ENCODE assay signal across 13 cellular contexts in the genomic region with DNA sequence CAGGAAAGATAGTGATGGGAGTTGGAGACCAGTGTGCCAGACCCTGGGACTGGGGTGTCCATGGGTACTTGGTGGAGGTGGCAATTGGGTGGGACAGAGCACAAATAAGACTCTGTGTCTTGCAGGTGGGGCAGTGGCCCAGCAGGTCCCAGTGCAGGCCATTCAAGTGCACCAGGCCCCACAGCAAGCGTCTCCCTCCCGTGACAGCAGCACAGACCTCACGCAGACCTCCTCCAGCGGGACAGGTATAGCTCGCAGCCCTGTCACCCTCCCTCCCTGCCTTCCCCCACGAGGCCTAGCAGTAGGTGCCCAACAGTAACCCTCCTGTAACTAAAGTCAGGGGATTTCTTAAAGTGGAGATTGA. TPM values are rescaled to one million over a fixed set of nuclear protein-coding genes. Genes with fewer than 3 reads are reported as not detected.
DNase-seq lines count a peak whose midpoint lies in the region; ATAC-seq and TF ChIP-seq lines count a peak whose summit lies in the region.
"Had no signal": no experiment of that assay in that cellular context is flagged by ENCODE, and none has a peak within 500 bp of the region (broad histone marks: within the 10 kb centered on the region; RNA-seq: fewer than 3 reads in every experiment).

No MANE protein-coding gene starts in this region.

- H3K4me3 ChIP-seq in stomach smooth muscle (ENCODE audit: low read length in 2 of 2) (no peak overlapping the region), MM.1S (ENCODE audit: low read length) (no peak overlapping the region)
- H3K4me3 ChIP-seq: A549 had no signal

- peaks cover 5% of the 10 kb centered on the region; the same call in 1 of the 2 replicates for H4K20me1 ChIP-seq in MM.1S (ENCODE audit: insufficient read depth, low read length)

- CTCF ChIA-PET in activated CD8-positive, alpha-beta memory T cell treated with anti-CD3 and anti-CD28 coated beads, Interleukin-2, amount 10 ng/mL, durations not matched to agents 7 days and 5 days (lab: Charles Lee): no interaction called here

- no peak overlapping the region for H3K4me3 Mint-ChIP-seq in activated CD8-positive, alpha-beta memory T cell treated with anti-CD3 and anti-CD28 coated beads, Interleukin-2, amount 10 ng/mL, durations not matched to agents 7 days and 5 days
- H3K4me3 Mint-ChIP-seq in activated T-helper 17 cell treated with anti-CD3 and anti-CD28 coated beads, Interleukin-2, amount 50 U/mL, for 72 hours: no peak overlapping the region
- no peak overlapping the region for H3K4me3 Mint-ChIP-seq in memory B cell
- H3K4me3 Mint-ChIP-seq: endodermal cell had no signal

- peaks cover 48% of the 10 kb centered on the region for H3K4me1 Mint-ChIP-seq in activated CD8-positive, alpha-beta memory T cell treated with anti-CD3 and anti-CD28 coated beads, Interleukin-2, amount 10 ng/mL, durations not matched to agents 7 days and 5 days
- H3K4me1 Mint-ChIP-seq in activated T-helper 17 cell treated with anti-CD3 and anti-CD28 coated beads, Interleukin-2, amount 50 U/mL, for 72 hours: peaks cover 28% of the 10 kb centered on the region
- H3K4me1 Mint-ChIP-seq in memory B cell: peaks cover 28% of the 10 kb centered on the region

- peak overlapping the region; percentile 85 for H3K27ac Mint-ChIP-seq in activated CD8-positive, alpha-beta memory T cell treated with anti-CD3 and anti-CD28 coated beads, Interleukin-2, amount 10 ng/mL, durations not matched to agents 7 days and 5 days
- H3K27ac Mint-ChIP-seq in activated T-helper 17 cell treated with anti-CD3 and anti-CD28 coated beads, Interleukin-2, amount 50 U/mL, for 72 hours: peak overlapping the region; percentile 80
- H3K27ac Mint-ChIP-seq in memory B cell: peak overlapping the region; percentile 92
- H3K27ac Mint-ChIP-seq: endodermal cell had no signal

- peaks cover 40% of the 10 kb centered on the region for H3K36me3 Mint-ChIP-seq in activated CD8-positive, alpha-beta memory T cell treated with anti-CD3 and anti-CD28 coated beads, Interleukin-2, amount 10 ng/mL, durations not matched to agents 7 days and 5 days
- peaks cover 70% of the 10 kb centered on the region for H3K36me3 Mint-ChIP-seq in activated T-helper 17 cell treated with anti-CD3 and anti-CD28 coated beads, Interleukin-2, amount 50 U/mL, for 72 hours (ENCODE audit: low read depth)
- H3K36me3 Mint-ChIP-seq in memory B cell: peaks cover 11% of the 10 kb centered on the region

- H3F3A ChIP-seq in MM.1S (ENCODE audit: insufficient read depth, low read length): peaks cover 24% of the 10 kb centered on the region

- no peak for DNase-seq in activated CD8-positive, alpha-beta memory T cell treated with anti-CD3 and anti-CD28 coated beads, Interleukin-2, amount 10 ng/mL, durations not matched to agents 7 days and 5 days
- DNase-seq in activated CD8-positive, alpha-beta memory T cell treated with anti-CD3 and anti-CD28 coated beads, Interleukin-2, amount 50 U/mL, for 48 hours: no peak
- no peak for DNase-seq in memory B cell (ENCODE audit: low spot score in 2 of 2)
- DNase-seq in NOMO-1 treated with DMSO at 0.1 percent for 48 hours (lab: John Stamatoyannopoulos, UW; ENCODE audit: unreplicated experiment): no peak
- DNase-seq in MM.1S: no peak
- no peak for DNase-seq in NCI-H1105 treated with DMSO at 0.1 percent for 48 hours (lab: John Stamatoyannopoulos, UW)
- DNase-seq: activated effector memory CD4-positive, alpha-beta T cell treated with Interleukin-2 at 50 U/mL for 16 hours; endodermal cell; NCI-H1436 treated with DMSO at 0.1 percent for 48 hours had no signal

- H2AFZ ChIP-seq in MM.1S (ENCODE audit: low read length): no peak overlapping the region

- peaks cover 34 to 40% of the 10 kb centered on the region in 2 donors for H3K36me3 ChIP-seq in stomach smooth muscle (ENCODE audit: control insufficient read depth in 2 of 2, insufficient read depth in 2 of 2, low read length in 2 of 2)
- peaks cover 5% of the 10 kb centered on the region; the same call in 1 of the 2 replicates for H3K36me3 ChIP-seq in MM.1S (replicated peaks; ENCODE audit: insufficient read depth, low read length)

- no peaks in the 10 kb centered on the region for H3K9me3 ChIP-seq in stomach smooth muscle (ENCODE audit: control insufficient read depth in 2 of 2, low read length in 2 of 2)
- no peaks in the 10 kb centered on the region for H3K9me3 ChIP-seq in MM.1S (replicated peaks; ENCODE audit: insufficient read depth, low read length)
- H3K9me3 ChIP-seq: A549 had no signal

- H3K27me3 ChIP-seq in stomach smooth muscle (ENCODE audit: control insufficient read depth in 1 of 2, insufficient read depth in 2 of 2, low read length in 2 of 2) (no peaks in the 10 kb centered on the region), MM.1S (replicated peaks; ENCODE audit: insufficient read depth, low read length) (no peaks in the 10 kb centered on the region)

- no peak for TF ChIP-seq CTCF in MM.1S (IDR thresholded peaks at IDR 0.05; ENCODE audit: low read length)

- H3K9ac ChIP-seq in stomach smooth muscle (ENCODE audit: low read length in 2 of 2): peak overlapping the region; percentile 10 to 58
- no peak overlapping the region for H3K9ac ChIP-seq in MM.1S (ENCODE audit: low read length)

- no peak for ATAC-seq in activated CD8-positive, alpha-beta memory T cell treated with anti-CD3 and anti-CD28 coated beads, Interleukin-2, amount 10 ng/mL, durations not matched to agents 7 days and 5 days
- no peak for ATAC-seq in activated T-helper 17 cell treated with anti-CD3 and anti-CD28 coated beads, Interleukin-2, amount 50 U/mL, for 72 hours (replicated peaks)
- ATAC-seq in memory B cell (ENCODE audit: low read depth): no peak
- ATAC-seq: A549, Panc1 had no signal

- H3K4me1 ChIP-seq in stomach smooth muscle (ENCODE audit: control insufficient read depth, insufficient read depth, low read length) (peaks cover 47% of the 10 kb centered on the region), MM.1S (ENCODE audit: low read length) (peaks cover 25% of the 10 kb centered on the region)

- H3K27ac ChIP-seq in stomach smooth muscle (ENCODE audit: low read length) (peak overlapping the region; percentile 100), MM.1S (ENCODE audit: low read length) (no peak overlapping the region)
- H3K27ac ChIP-seq: A549 had no signal

- no peaks in the 10 kb centered on the region for H3K9me2 ChIP-seq in MM.1S (replicated peaks; ENCODE audit: insufficient read depth, low read length)

- H3K79me2 ChIP-seq in MM.1S (ENCODE audit: low read length): peaks cover 39% of the 10 kb centered on the region

- no peaks in the 10 kb centered on the region for H3K27me3 Mint-ChIP-seq in activated CD8-positive, alpha-beta memory T cell treated with anti-CD3 and anti-CD28 coated beads, Interleukin-2, amount 10 ng/mL, durations not matched to agents 7 days and 5 days
- H3K27me3 Mint-ChIP-seq in activated T-helper 17 cell treated with anti-CD3 and anti-CD28 coated beads, Interleukin-2, amount 50 U/mL, for 72 hours: no peaks in the 10 kb centered on the region
- H3K27me3 Mint-ChIP-seq in memory B cell: no peaks in the 10 kb centered on the region

- H3K4me2 ChIP-seq in MM.1S (ENCODE audit: low read depth, low read length): no peak overlapping the region
- H3K4me2 ChIP-seq: A549 had no signal

- H3K9me3 Mint-ChIP-seq in activated CD8-positive, alpha-beta memory T cell treated with anti-CD3 and anti-CD28 coated beads, Interleukin-2, amount 10 ng/mL, durations not matched to agents 7 days and 5 days (ENCODE audit: low read depth): no peaks in the 10 kb centered on the region
- no peaks in the 10 kb centered on the region for H3K9me3 Mint-ChIP-seq in activated T-helper 17 cell treated with anti-CD3 and anti-CD28 coated beads, Interleukin-2, amount 50 U/mL, for 72 hours
- H3K9me3 Mint-ChIP-seq in memory B cell: no peaks in the 10 kb centered on the region
- H3K9me3 Mint-ChIP-seq: endodermal cell had no signal

RNA-seq across cellular contexts. Expression of gene SRF, which starts 5.3 kb away (rescaled TPM):
- 10 to 100 TPM; 45.0 to 53.2 TPM for total RNA-seq in activated CD8-positive, alpha-beta memory T cell treated with anti-CD3 and anti-CD28 coated beads, Interleukin-2, amount 10 ng/mL, durations not matched to agents 7 days and 5 days
- 10 to 100 TPM; 36.2 to 63.4 TPM for total RNA-seq in activated T-helper 17 cell treated with anti-CD3 and anti-CD28 coated beads, Interleukin-2, amount 50 U/mL, for 72 hours

RNA-seq across cellular contexts. Expression of gene CUL9, which starts 5.6 kb away (rescaled TPM):
- 10 to 100 TPM; 49.9 to 71.3 TPM for total RNA-seq in activated CD8-positive, alpha-beta memory T cell treated with anti-CD3 and anti-CD28 coated beads, Interleukin-2, amount 10 ng/mL, durations not matched to agents 7 days and 5 days
- 10 to 100 TPM; 40.7 to 44.9 TPM for total RNA-seq in activated T-helper 17 cell treated with anti-CD3 and anti-CD28 coated beads, Interleukin-2, amount 50 U/mL, for 72 hours

RNA-seq across cellular contexts. Expression of gene DNPH1, which starts 52.9 kb away (rescaled TPM):
- 10 to 100 TPM; 54.0 to 60.0 TPM for total RNA-seq in activated CD8-positive, alpha-beta memory T cell treated with anti-CD3 and anti-CD28 coated beads, Interleukin-2, amount 10 ng/mL, durations not matched to agents 7 days and 5 days
- 10 to 100 TPM; 42.6 to 57.8 TPM for total RNA-seq in activated T-helper 17 cell treated with anti-CD3 and anti-CD28 coated beads, Interleukin-2, amount 50 U/mL, for 72 hours
